Comparison of ENCODE assay signal across 21 cellular contexts in genomic region chr7:67825356-67825755, GRCh38.
A peak's percentile ranks its signal among the peaks of the same experiment; 100 is the strongest.
DNase-seq lines count a peak whose midpoint lies in the region; ATAC-seq and TF ChIP-seq lines count a peak whose summit lies in the region.
"Had no signal": no experiment of that assay in that cellular context is flagged by ENCODE, and none has a peak within 500 bp of the region (broad histone marks: within the 10 kb centered on the region; RNA-seq: fewer than 3 reads in every experiment).

No MANE protein-coding gene starts in this region.

- TF ChIP-seq CTCF in VCaP (conservative IDR thresholded peaks at IDR 0.05) (no peak), hepatocyte (IDR thresholded peaks at IDR 0.05; ENCODE audit: poor library complexity) (no peak), GM13976 (IDR thresholded peaks at IDR 0.05; ENCODE audit: borderline replicate concordance, control extremely low read depth, extremely low read depth, insufficient read depth, missing control alignments) (no peak)

- no peaks in the 10 kb centered on the region for H3K79me2 ChIP-seq in hepatocyte

- no peak overlapping the region for H2AFZ ChIP-seq in hepatocyte

- H3K36me3 ChIP-seq in hepatocyte (replicated peaks; ENCODE audit: insufficient read depth, low read depth): no peaks in the 10 kb centered on the region
- H3K36me3 ChIP-seq: BE2C; BLaER1 treated with 17β-estradiol and CSF1 and Interleukin-3, amounts not matched to agents 10 nM and 100 nM; HAP-1 had no signal

- no peaks in the 10 kb centered on the region for H3K4me1 ChIP-seq in hepatocyte (ENCODE audit: insufficient read depth)
- H3K4me1 ChIP-seq: A549, BE2C, HAP-1 had no signal

- no peaks in the 10 kb centered on the region for H3K27me3 ChIP-seq in hepatocyte
- H3K27me3 ChIP-seq: BE2C; BLaER1 treated with 17β-estradiol and CSF1 and Interleukin-3, amounts not matched to agents 10 nM and 100 nM had no signal

- ATAC-seq in HG03442 (IDR thresholded peaks at IDR 0.05; ENCODE audit: unreplicated experiment) (no peak), HG02588 (IDR thresholded peaks at IDR 0.05; ENCODE audit: unreplicated experiment) (no peak)
- ATAC-seq: A549 had no signal

- H3K27ac ChIP-seq in VCaP (peak overlapping the region; percentile 54), hepatocyte (peak overlapping the region; percentile 43)
- H3K27ac ChIP-seq: A549; BLaER1 treated with 17β-estradiol and CSF1 and Interleukin-3, amounts not matched to agents 10 nM and 100 nM had no signal

- no peaks in the 10 kb centered on the region for H3K9me3 ChIP-seq in hepatocyte (ENCODE audit: low read depth)
- H3K9me3 ChIP-seq: BE2C, HAP-1 had no signal

- in situ Hi-C loops in GM13976 (cut with MboI; ENCODE audit: low sequenced_read_pairs, unreplicated experiment): no loop called here

- no peak overlapping the region for H3K4me2 ChIP-seq in hepatocyte
- H3K4me2 ChIP-seq: A549; BLaER1 treated with 17β-estradiol and CSF1 and Interleukin-3, amounts not matched to agents 10 nM and 100 nM had no signal

- 64% methylated on average over 1 of the region's 1 CpG for WGBS in hepatocyte (ENCODE audit: low lambda C conversion rate, missing lambda C conversion rate)

- H4K20me1 ChIP-seq in hepatocyte (ENCODE audit: insufficient read depth, poor library complexity, severe bottlenecking): no peaks in the 10 kb centered on the region
- H4K20me1 ChIP-seq: BLaER1 treated with 17β-estradiol and CSF1 and Interleukin-3, amounts not matched to agents 10 nM and 100 nM had no signal

- H3K4me3 ChIP-seq in hepatocyte: no peak overlapping the region
- H3K4me3 ChIP-seq: A549; BLaER1 treated with 17β-estradiol and CSF1 and Interleukin-3, amounts not matched to agents 10 nM and 100 nM; HAP-1 had no signal

- DNase-seq in NCI-H2171 treated with DMSO at 0.1 percent for 48 hours (lab: John Stamatoyannopoulos, UW) (peak; percentile 68), NCI-H2171 (lab: John Stamatoyannopoulos, UW) (no peak), hepatocyte (ENCODE audit: low spot score) (no peak), GM13976 (ENCODE audit: low spot score) (no peak)
- DNase-seq: 8988T; ACHN; AML-193; BE2C; CD4-positive, alpha-beta T cell; CD8-positive, alpha-beta memory T cell; DMS153; DND-41; GDM1; GOT3; HFFc6 had no signal

- no peaks in the 10 kb centered on the region for H3K9me2 ChIP-seq in hepatocyte (replicated peaks; ENCODE audit: insufficient read depth)
